Comparison of ENCODE assay signal across 13 cellular contexts in the genomic region with DNA sequence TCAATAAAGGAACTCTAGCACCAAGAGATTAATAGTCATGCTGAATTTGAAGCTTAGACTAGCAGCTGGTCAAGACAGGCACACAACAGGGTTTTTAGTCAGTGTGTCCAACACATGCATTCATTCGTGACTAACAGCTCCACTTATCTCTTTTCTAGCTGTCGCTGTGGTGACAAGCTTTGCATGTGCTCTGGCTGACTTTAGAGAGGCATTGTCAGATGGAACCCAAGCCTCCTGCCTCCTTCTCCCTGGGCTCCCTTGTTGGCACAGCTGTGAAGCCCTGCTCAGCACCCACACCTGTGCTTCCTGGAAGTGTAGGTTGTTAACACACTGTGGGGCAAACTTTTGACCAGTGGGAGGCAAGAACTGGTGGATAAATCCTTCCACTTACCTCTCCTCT.
"Had no signal": no experiment of that assay in that cellular context is flagged by ENCODE, and none has a peak within 500 bp of the region (broad histone marks: within the 10 kb centered on the region; RNA-seq: fewer than 3 reads in every experiment).

No MANE protein-coding gene starts in this region.

- DNase-seq: activated CD4-positive, alpha-beta T cell treated with anti-CD3 and anti-CD28 coated beads, Interleukin-2, amount 10 ng/mL, durations not matched to agents 24 days and 14 days; activated CD4-positive, CD25-positive, alpha-beta regulatory T cell; activated CD8-positive, alpha-beta memory T cell treated with anti-CD3 and anti-CD28 coated beads, Interleukin-2, amount 50 U/mL, for 48 hours; activated gamma-delta T cell treated with Interleukin-2 at 50 U/mL for 16 hours; activated naive CD8-positive, alpha-beta T cell treated with anti-CD3 and anti-CD28 coated beads for 36 hours; amygdala; central memory CD4-positive, alpha-beta T cell; colonic mucosa; mammary epithelial cell; naive thymus-derived CD4-positive, alpha-beta T cell; pancreas; sigmoid colon; stimulated activated CD4-positive, alpha-beta T cell treated with anti-CD3 and anti-CD28 coated beads, Interleukin-1b, Interleukin-23, amount 100 ng/mL, for 48 hours had no signal
